Comparison of ENCODE assay signal across 27 cellular contexts in the genomic region with DNA sequence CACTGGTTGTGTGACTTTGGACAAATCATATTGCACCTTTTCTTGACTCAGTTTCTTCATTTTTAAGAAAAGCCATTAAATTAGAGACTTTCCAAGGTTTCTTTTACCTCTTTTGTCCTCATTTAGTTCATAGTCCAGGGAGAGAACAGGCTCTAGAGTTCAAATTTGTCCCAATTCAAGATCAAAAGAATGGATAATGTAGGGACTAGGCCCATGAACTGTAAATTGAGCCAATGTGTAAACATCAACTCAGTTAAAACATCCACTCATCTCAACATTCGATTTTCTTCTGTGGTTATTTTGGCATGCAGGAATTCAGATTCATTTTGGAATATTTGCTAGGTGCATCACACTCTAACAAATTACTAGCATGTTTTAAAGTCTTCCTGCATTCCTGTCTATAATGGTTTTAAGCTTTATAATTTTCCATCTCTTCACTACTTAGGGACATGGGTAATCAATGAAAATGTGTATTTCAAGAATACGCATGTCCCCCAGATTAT.
"Had no signal": no experiment of that assay in that cellular context is flagged by ENCODE, and none has a peak within 500 bp of the region (broad histone marks: within the 10 kb centered on the region; RNA-seq: fewer than 3 reads in every experiment).

No MANE protein-coding gene starts in this region.

- H3K4me3 ChIP-seq: coronary artery, esophagus muscularis mucosa, heart right ventricle, left lung, mucosa of descending colon, prostate gland, right atrium auricular region, sigmoid colon, stomach, thyroid gland had no signal

- H3K9me3 ChIP-seq: esophagus muscularis mucosa, left lung, mucosa of descending colon, prostate gland, right atrium auricular region, sigmoid colon, stomach, thyroid gland had no signal

- DNase-seq: dermis blood vessel endothelial cell; effector memory CD4-positive, alpha-beta T cell; foreskin melanocyte; glutamatergic neuron; heart right ventricle; hippocampal formation; left cardiac atrium; left lung; mesenchymal stem cell; mucosa of descending colon; naive B cell; sigmoid colon; stimulated activated CD4-positive, alpha-beta T cell treated with anti-CD3 and anti-CD28 coated beads, Interleukin-2, amount 100 ng/mL, for 24 hours; stimulated activated CD4-positive, alpha-beta T cell treated with anti-CD3 and anti-CD28 coated beads, Interleukin-4, amount 100 ng/mL, for 24 hours; stimulated activated naive CD4-positive, alpha-beta T cell treated with Interleukin-2 at 50 U/mL for 16 hours; stomach; thyroid gland; trophoblast cell had no signal

- H3K27me3 ChIP-seq: esophagus muscularis mucosa, heart right ventricle, left lung, right atrium auricular region, sigmoid colon, stomach, thyroid gland had no signal

- H3K27ac ChIP-seq: coronary artery, esophagus muscularis mucosa, heart right ventricle, left lung, prostate gland, right atrium auricular region, sigmoid colon, stomach, thyroid gland had no signal

- H3K36me3 ChIP-seq: esophagus muscularis mucosa, heart right ventricle, left lung, prostate gland, right atrium auricular region, sigmoid colon, stomach, thyroid gland had no signal

- ATAC-seq: heart right ventricle; left cardiac atrium; left lung; mucosa of descending colon; natural killer cell treated with Interleukin-12 subunit alpha and Interleukin-12 subunit beta and Interleukin-15 and Interleukin-18, amount 100 ng/mL, for 72 hours; stimulated activated effector memory CD8-positive, alpha-beta T cell treated with anti-CD3 and anti-CD28 coated beads, Interleukin-12 subunit alpha, Interleukin-12 subunit beta, amount 100 ng/mL, for 72 hours had no signal

- H3K4me1 ChIP-seq: esophagus muscularis mucosa, heart right ventricle, left lung, prostate gland, right atrium auricular region, sigmoid colon, stomach, thyroid gland had no signal

- FAIRE-seq: endothelial cell of umbilical vein, islet of Langerhans, urothelium cell line had no signal
